ENCODE assay signal across 1 cellular context in the genomic region with DNA sequence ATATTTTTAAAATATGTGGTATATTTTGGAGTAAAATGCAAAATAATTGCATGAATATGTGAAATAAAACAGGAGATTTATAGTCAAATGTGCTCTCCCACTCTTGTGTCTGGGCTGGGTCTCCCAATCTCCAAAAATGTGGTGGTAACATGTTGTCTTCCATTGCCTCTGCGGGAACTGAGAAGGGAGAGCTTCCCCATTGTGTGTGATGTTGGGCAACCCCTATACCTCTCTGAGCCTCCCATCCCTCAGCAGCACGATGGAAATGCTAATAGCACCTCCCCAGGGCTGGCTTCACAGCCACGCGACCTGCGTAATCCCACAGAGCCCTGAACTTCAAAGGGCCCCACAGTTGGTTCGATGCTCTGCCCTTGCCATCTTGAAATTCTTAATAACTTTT.
TF ChIP-seq lines count a peak whose summit lies in the region.

No MANE protein-coding gene starts in this region.

TF ChIP-seq in GM23338, 12 proteins besides CTCF, POLR2A, EP300 and RAD21 (continued from another document):
- TF ChIP-seq, protein P1, sequence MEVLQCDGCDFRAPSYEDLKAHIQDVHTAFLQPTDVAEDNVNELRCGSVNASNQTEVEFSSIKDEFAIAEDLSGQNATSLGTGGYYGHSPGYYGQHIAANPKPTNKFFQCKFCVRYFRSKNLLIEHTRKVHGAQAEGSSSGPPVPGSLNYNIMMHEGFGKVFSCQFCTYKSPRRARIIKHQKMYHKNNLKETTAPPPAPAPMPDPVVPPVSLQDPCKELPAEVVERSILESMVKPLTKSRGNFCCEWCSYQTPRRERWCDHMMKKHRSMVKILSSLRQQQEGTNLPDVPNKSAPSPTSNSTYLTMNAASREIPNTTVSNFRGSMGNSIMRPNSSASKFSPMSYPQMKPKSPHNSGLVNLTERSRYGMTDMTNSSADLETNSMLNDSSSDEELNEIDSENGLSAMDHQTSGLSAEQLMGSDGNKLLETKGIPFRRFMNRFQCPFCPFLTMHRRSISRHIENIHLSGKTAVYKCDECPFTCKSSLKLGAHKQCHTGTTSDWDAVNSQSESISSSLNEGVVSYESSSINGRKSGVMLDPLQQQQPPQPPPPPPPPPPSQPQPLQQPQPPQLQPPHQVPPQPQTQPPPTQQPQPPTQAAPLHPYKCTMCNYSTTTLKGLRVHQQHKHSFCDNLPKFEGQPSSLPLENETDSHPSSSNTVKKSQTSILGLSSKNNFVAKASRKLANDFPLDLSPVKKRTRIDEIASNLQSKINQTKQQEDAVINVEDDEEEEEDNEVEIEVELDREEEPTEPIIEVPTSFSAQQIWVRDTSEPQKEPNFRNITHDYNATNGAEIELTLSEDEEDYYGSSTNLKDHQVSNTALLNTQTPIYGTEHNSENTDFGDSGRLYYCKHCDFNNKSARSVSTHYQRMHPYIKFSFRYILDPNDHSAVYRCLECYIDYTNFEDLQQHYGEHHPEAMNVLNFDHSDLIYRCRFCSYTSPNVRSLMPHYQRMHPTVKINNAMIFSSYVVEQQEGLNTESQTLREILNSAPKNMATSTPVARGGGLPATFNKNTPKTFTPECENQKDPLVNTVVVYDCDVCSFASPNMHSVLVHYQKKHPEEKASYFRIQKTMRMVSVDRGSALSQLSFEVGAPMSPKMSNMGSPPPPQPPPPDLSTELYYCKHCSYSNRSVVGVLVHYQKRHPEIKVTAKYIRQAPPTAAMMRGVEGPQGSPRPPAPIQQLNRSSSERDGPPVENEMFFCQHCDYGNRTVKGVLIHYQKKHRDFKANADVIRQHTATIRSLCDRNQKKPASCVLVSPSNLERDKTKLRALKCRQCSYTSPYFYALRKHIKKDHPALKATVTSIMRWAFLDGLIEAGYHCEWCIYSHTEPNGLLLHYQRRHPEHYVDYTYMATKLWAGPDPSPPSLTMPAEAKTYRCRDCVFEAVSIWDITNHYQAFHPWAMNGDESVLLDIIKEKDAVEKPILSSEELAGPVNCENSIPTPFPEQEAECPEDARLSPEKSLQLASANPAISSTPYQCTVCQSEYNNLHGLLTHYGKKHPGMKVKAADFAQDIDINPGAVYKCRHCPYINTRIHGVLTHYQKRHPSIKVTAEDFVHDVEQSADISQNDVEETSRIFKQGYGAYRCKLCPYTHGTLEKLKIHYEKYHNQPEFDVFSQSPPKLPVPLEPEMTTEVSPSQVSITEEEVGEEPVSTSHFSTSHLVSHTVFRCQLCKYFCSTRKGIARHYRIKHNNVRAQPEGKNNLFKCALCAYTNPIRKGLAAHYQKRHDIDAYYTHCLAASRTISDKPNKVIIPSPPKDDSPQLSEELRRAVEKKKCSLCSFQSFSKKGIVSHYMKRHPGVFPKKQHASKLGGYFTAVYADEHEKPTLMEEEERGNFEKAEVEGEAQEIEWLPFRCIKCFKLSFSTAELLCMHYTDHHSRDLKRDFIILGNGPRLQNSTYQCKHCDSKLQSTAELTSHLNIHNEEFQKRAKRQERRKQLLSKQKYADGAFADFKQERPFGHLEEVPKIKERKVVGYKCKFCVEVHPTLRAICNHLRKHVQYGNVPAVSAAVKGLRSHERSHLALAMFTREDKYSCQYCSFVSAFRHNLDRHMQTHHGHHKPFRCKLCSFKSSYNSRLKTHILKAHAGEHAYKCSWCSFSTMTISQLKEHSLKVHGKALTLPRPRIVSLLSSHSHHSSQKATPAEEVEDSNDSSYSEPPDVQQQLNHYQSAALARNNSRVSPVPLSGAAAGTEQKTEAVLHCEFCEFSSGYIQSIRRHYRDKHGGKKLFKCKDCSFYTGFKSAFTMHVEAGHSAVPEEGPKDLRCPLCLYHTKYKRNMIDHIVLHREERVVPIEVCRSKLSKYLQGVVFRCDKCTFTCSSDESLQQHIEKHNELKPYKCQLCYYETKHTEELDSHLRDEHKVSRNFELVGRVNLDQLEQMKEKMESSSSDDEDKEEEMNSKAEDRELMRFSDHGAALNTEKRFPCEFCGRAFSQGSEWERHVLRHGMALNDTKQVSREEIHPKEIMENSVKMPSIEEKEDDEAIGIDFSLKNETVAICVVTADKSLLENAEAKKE (CRISPR knock-in tag; IDR thresholded peaks at IDR 0.05) = no peak
- TF ChIP-seq POLR2AphosphoS5 (IDR thresholded peaks at IDR 0.05; ENCODE audit: low read depth) = no peak
- no peak for TF ChIP-seq ZNF114 (CRISPR knock-in tag; IDR thresholded peaks at IDR 0.05)
- TF ChIP-seq JUNB (IDR thresholded peaks at IDR 0.05; ENCODE audit: unreplicated experiment) = no peak
- TF ChIP-seq EZH2phosphoT487 (IDR thresholded peaks at IDR 0.05; ENCODE audit: unreplicated experiment) = no peak
- TF ChIP-seq EZH2 (IDR thresholded peaks at IDR 0.05; ENCODE audit: low read depth, unreplicated experiment) = no peak
- TF ChIP-seq CREB1 (CRISPR knock-in tag; IDR thresholded peaks at IDR 0.05; ENCODE audit: low read depth) = no peak
TF ChIP-seq in GM23338: peak in this region for 0.
